ENCODE assay signal across 15 cellular contexts in genomic region chr18:35923939-35924338, GRCh38.
"Had no signal": no experiment of that assay in that cellular context is flagged by ENCODE, and none has a peak within 500 bp of the region (broad histone marks: within the 10 kb centered on the region; RNA-seq: fewer than 3 reads in every experiment).

No MANE protein-coding gene starts in this region.

- H3K36me3 ChIP-seq: left ventricle myocardium inferior, pancreas, thoracic aorta had no signal

- H3K4me3 ChIP-seq: body of pancreas, hepatocyte, left ventricle myocardium inferior, pancreas, thoracic aorta had no signal

- H3K36me3 Mint-ChIP-seq: activated naive CD4-positive, alpha-beta T cell treated with anti-CD3 and anti-CD28 coated beads, Interleukin-2, amount 50 U/mL, for 72 hours; naive thymus-derived CD8-positive, alpha-beta T cell had no signal

- DNase-seq: activated CD4-positive, alpha-beta T cell treated with anti-CD3 and anti-CD28 coated beads, Interleukin-2, amount 10 ng/mL, durations not matched to agents 7 days and 5 days; activated CD8-positive, alpha-beta memory T cell treated with anti-CD3 and anti-CD28 coated beads, Interleukin-2, amount 50 U/mL, for 48 hours; activated gamma-delta T cell; activated T-cell treated with anti-CD3 and anti-CD28 coated beads, Interleukin-2, amount 50 U/mL, for 72 hours; body of pancreas; caudate nucleus; left ventricle myocardium inferior; mesenchymal stem cell; naive thymus-derived CD8-positive, alpha-beta T cell; pancreas had no signal

- H3K9me3 Mint-ChIP-seq: activated CD4-positive, alpha-beta T cell treated with anti-CD3 and anti-CD28 coated beads, Interleukin-2, amount 10 ng/mL, durations not matched to agents 7 days and 5 days; activated naive CD4-positive, alpha-beta T cell treated with anti-CD3 and anti-CD28 coated beads, Interleukin-2, amount 50 U/mL, for 72 hours; activated T-cell treated with anti-CD3 and anti-CD28 coated beads, Interleukin-2, amount 50 U/mL, for 72 hours had no signal

- H3K4me3 Mint-ChIP-seq: activated CD4-positive, alpha-beta T cell treated with anti-CD3 and anti-CD28 coated beads, Interleukin-2, amount 10 ng/mL, durations not matched to agents 7 days and 5 days; activated T-cell treated with anti-CD3 and anti-CD28 coated beads, Interleukin-2, amount 50 U/mL, for 72 hours; naive thymus-derived CD8-positive, alpha-beta T cell had no signal

- H3K4me1 Mint-ChIP-seq: activated CD4-positive, alpha-beta T cell treated with anti-CD3 and anti-CD28 coated beads, Interleukin-2, amount 10 ng/mL, durations not matched to agents 7 days and 5 days; naive thymus-derived CD8-positive, alpha-beta T cell had no signal

- H3K27ac Mint-ChIP-seq: activated CD4-positive, alpha-beta T cell treated with anti-CD3 and anti-CD28 coated beads, Interleukin-2, amount 10 ng/mL, durations not matched to agents 7 days and 5 days; activated naive CD4-positive, alpha-beta T cell treated with anti-CD3 and anti-CD28 coated beads, Interleukin-2, amount 50 U/mL, for 72 hours; activated T-cell treated with anti-CD3 and anti-CD28 coated beads, Interleukin-2, amount 50 U/mL, for 72 hours; naive thymus-derived CD8-positive, alpha-beta T cell had no signal

- H3K4me1 ChIP-seq: body of pancreas, left ventricle myocardium inferior, pancreas had no signal

- H3K27ac ChIP-seq: body of pancreas, hepatocyte, left ventricle myocardium inferior, pancreas, thoracic aorta had no signal

- H3K9me3 ChIP-seq: body of pancreas, left ventricle myocardium inferior, pancreas, thoracic aorta had no signal

- ATAC-seq: activated naive CD4-positive, alpha-beta T cell treated with anti-CD3 and anti-CD28 coated beads, Interleukin-2, amount 50 U/mL, for 72 hours; activated T-cell treated with anti-CD3 and anti-CD28 coated beads, Interleukin-2, amount 50 U/mL, for 72 hours; body of pancreas; esophagus mucosa; naive thymus-derived CD8-positive, alpha-beta T cell; sciatic nerve had no signal
